ENCODE assay signal across 29 cellular contexts in genomic region chr20:42361402-42361801, GRCh38.
"Had no signal": no experiment of that assay in that cellular context is flagged by ENCODE, and none has a peak within 500 bp of the region (broad histone marks: within the 10 kb centered on the region; RNA-seq: fewer than 3 reads in every experiment).

No MANE protein-coding gene starts in this region.

- H3K9me3 Mint-ChIP-seq: nephron progenitor cell, type B pancreatic cell had no signal

- H3K36me3 Mint-ChIP-seq: immature natural killer cell; naive thymus-derived CD8-positive, alpha-beta T cell; type B pancreatic cell had no signal

- H3K36me3 ChIP-seq: esophagus muscularis mucosa, lower lobe of right lung, sigmoid colon, spleen, stomach, tibial artery had no signal

- H3K27ac ChIP-seq: coronary artery, esophagus muscularis mucosa, lower lobe of right lung, psoas muscle, sigmoid colon, skin epidermis, spleen, stomach, testis, tibial artery had no signal

- H3K4me3 Mint-ChIP-seq: immature natural killer cell; naive thymus-derived CD8-positive, alpha-beta T cell; nephron progenitor cell; type B pancreatic cell had no signal

- H3K27me3 ChIP-seq: sigmoid colon, spleen, testis, tibial artery had no signal

- H3K27ac Mint-ChIP-seq: immature natural killer cell; naive thymus-derived CD8-positive, alpha-beta T cell; nephron progenitor cell; type B pancreatic cell had no signal

- H3K4me3 ChIP-seq: coronary artery, esophagus muscularis mucosa, lower lobe of right lung, psoas muscle, sigmoid colon, skin epidermis, spleen, stomach, testis, tibial artery had no signal

- H3K4me1 Mint-ChIP-seq: immature natural killer cell; naive thymus-derived CD8-positive, alpha-beta T cell had no signal

- DNase-seq: dermis blood vessel endothelial cell; effector memory CD4-positive, alpha-beta T cell; foreskin melanocyte; hypothalamus; immature natural killer cell; islet precursor cell; kidney glomerular epithelial cell; left colon; left ventricle myocardium superior; lower lobe of right lung; naive thymus-derived CD8-positive, alpha-beta T cell; nephron progenitor cell; nucleus accumbens; psoas muscle; right cardiac atrium; sigmoid colon; spleen; stimulated activated CD4-positive, alpha-beta T cell treated with anti-CD3 and anti-CD28 coated beads, Interleukin-15, amount 100 ng/mL, for 24 hours; stimulated activated CD4-positive, alpha-beta T cell treated with anti-CD3 and anti-CD28 coated beads, Interleukin-2, amount 100 ng/mL, for 48 hours; stimulated activated CD8-positive, alpha-beta memory T cell treated with anti-CD3 and anti-CD28 coated beads, Interleukin-4, amount 100 ng/mL, for 48 hours; stimulated activated naive CD4-positive, alpha-beta T cell treated with Interleukin-2 at 50 U/mL for 16 hours; stomach; testis; tibial artery had no signal

- H3K4me1 ChIP-seq: esophagus muscularis mucosa, lower lobe of right lung, psoas muscle, sigmoid colon, spleen, stomach, testis, tibial artery had no signal

- H3K9me3 ChIP-seq: esophagus muscularis mucosa, lower lobe of right lung, psoas muscle, sigmoid colon, spleen, stomach, testis, tibial artery had no signal

- FAIRE-seq: endothelial cell of umbilical vein had no signal

- ATAC-seq: left colon; left ventricle myocardium superior; lower lobe of right lung; naive thymus-derived CD8-positive, alpha-beta T cell; psoas muscle; right cardiac atrium had no signal
